17 cellular contexts compared by ENCODE assay signal in genomic region chr16:75007443-75007842, GRCh38. TPM values are rescaled to one million over a fixed set of nuclear protein-coding genes. Genes with fewer than 3 reads are reported as not detected.
DNase-seq lines count a peak whose midpoint lies in the region; ATAC-seq and TF ChIP-seq lines count a peak whose summit lies in the region.
"Had no signal": no experiment of that assay in that cellular context is flagged by ENCODE, and none has a peak within 500 bp of the region (broad histone marks: within the 10 kb centered on the region; RNA-seq: fewer than 3 reads in every experiment).

No MANE protein-coding gene starts in this region.

- H3K4me2 ChIP-seq in GM23338, result no peak overlapping the region

- TF ChIP-seq CTCF in GM23338 (conservative IDR thresholded peaks at IDR 0.05; ENCODE audit: low read depth in 2 of 2) (no peak), WTC11 (IDR thresholded peaks at IDR 0.05) (no peak)
- no peak for TF ChIP-seq CTCF in CD8-positive, alpha-beta T cell (IDR thresholded peaks at IDR 0.05)

- H3K27ac Mint-ChIP-seq in CD4-positive, CD25-positive, alpha-beta regulatory T cell, result peak overlapping the region in 2 of 3 donors; percentile 15 to 23
- peak overlapping the region; percentile 72 for H3K27ac Mint-ChIP-seq in GM23338
- 0 out of 2 replicates have a peak overlapping the region, but pooled peaks have one; percentile 21 for H3K27ac Mint-ChIP-seq in WTC11
- no peak overlapping the region for H3K27ac Mint-ChIP-seq in CD8-positive, alpha-beta T cell
- H3K27ac Mint-ChIP-seq: T-helper 1 cell treated with Interleukin-12 subunit alpha and Interleukin-12 subunit beta and Interleukin-4 antibody, amounts not matched to agents 30 μg/mL and 1 μg/mL, for 36 hours had no signal

- H3K36me3 Mint-ChIP-seq in CD4-positive, CD25-positive, alpha-beta regulatory T cell, result no peaks in the 10 kb centered on the region
- H3K36me3 Mint-ChIP-seq in GM23338 (ENCODE audit: low read depth) (peaks cover 14% of the 10 kb centered on the region), WTC11 (peaks cover 4% of the 10 kb centered on the region; the same call in 1 of the 2 replicates)
- H3K36me3 Mint-ChIP-seq in CD8-positive, alpha-beta T cell, result no peaks in the 10 kb centered on the region

- H3K9me3 Mint-ChIP-seq in CD4-positive, CD25-positive, alpha-beta regulatory T cell, result no peaks in the 10 kb centered on the region
- H3K9me3 Mint-ChIP-seq in GM23338 (no peaks in the 10 kb centered on the region; the same call in 2 of the 3 replicates), WTC11 (no peaks in the 10 kb centered on the region)
- no peaks in the 10 kb centered on the region for H3K9me3 Mint-ChIP-seq in CD8-positive, alpha-beta T cell

- H3K4me1 Mint-ChIP-seq in CD4-positive, CD25-positive, alpha-beta regulatory T cell, result peaks cover 6 to 40% (median 11%) of the 10 kb centered on the region in 4 donors
- H3K4me1 Mint-ChIP-seq in GM23338, result peaks cover 29% of the 10 kb centered on the region
- peaks cover 42% of the 10 kb centered on the region for H3K4me1 Mint-ChIP-seq in WTC11
- peaks cover 10% of the 10 kb centered on the region for H3K4me1 Mint-ChIP-seq in CD8-positive, alpha-beta T cell (ENCODE audit: low read depth)

- no peak for DNase-seq in CD4-positive, CD25-positive, alpha-beta regulatory T cell
- no peak for DNase-seq in GM23338 (ENCODE audit: low spot score)
- DNase-seq in WTC11 (ENCODE audit: low spot score), result no peak
- DNase-seq in CD8-positive, alpha-beta T cell, result no peak
- DNase-seq in stimulated activated naive CD4-positive, alpha-beta T cell treated with Interleukin-2 at 50 U/mL for 16 hours (lab: John Stamatoyannopoulos, UW), result no peak
- DNase-seq in ureter (ENCODE audit: low spot score), result no peak
- DNase-seq: GM23248, MM.1S, NCI-H1105, NCI-H1694 treated with DMSO at 0.1 percent for 48 hours, NCI-H446, NCI-H774, Peyer's patch, SHP77 had no signal

- H3K9me3 ChIP-seq in CD4-positive, CD25-positive, alpha-beta regulatory T cell (ENCODE audit: control insufficient read depth in 2 of 2, low read length in 2 of 2), result no peaks in the 10 kb centered on the region
- H3K9me3 ChIP-seq in CD8-positive, alpha-beta T cell (ENCODE audit: low read length), result no peaks in the 10 kb centered on the region
- H3K9me3 ChIP-seq: Peyer's patch had no signal

- H3F3A ChIP-seq in GM23338 (replicated peaks; ENCODE audit: low read depth), result peaks cover 9% of the 10 kb centered on the region; the same call in 1 of the 2 replicates

- H3K27ac ChIP-seq in CD4-positive, CD25-positive, alpha-beta regulatory T cell (ENCODE audit: insufficient read depth, low read length, poor library complexity, severe bottlenecking), result no peak overlapping the region
- no peak overlapping the region for H3K27ac ChIP-seq in GM23338 (ENCODE audit: low read depth)
- no peak overlapping the region for H3K27ac ChIP-seq in CD8-positive, alpha-beta T cell (ENCODE audit: low read depth, low read length)
- H3K27ac ChIP-seq: GM23248, Peyer's patch had no signal

- ATAC-seq in CD4-positive, CD25-positive, alpha-beta regulatory T cell (ENCODE audit: low read depth in 2 of 2), result no peak
- peak; percentile 51 for ATAC-seq in GM18511 (IDR thresholded peaks at IDR 0.05; ENCODE audit: unreplicated experiment)
- no peak for ATAC-seq in GM23338
- no peak for ATAC-seq in WTC11
- ATAC-seq in GM19023 (IDR thresholded peaks at IDR 0.05; ENCODE audit: unreplicated experiment), result no peak
- ATAC-seq in CD8-positive, alpha-beta T cell, result no peak

- H4K20me1 ChIP-seq in GM23338 (replicated peaks; ENCODE audit: insufficient read depth), result peaks cover 50% of the 10 kb centered on the region

- H3K79me2 ChIP-seq in GM23338 (replicated peaks; ENCODE audit: insufficient read depth), result peaks cover 100% of the 10 kb centered on the region

- POLR2A ChIA-PET in WTC11 (lab: Charles Lee), result no interaction called here
- POLR2A ChIA-PET in CD8-positive, alpha-beta T cell (lab: Charles Lee), result no interaction called here

- H3K36me3 ChIP-seq in CD4-positive, CD25-positive, alpha-beta regulatory T cell (ENCODE audit: control insufficient read depth, insufficient read depth, low read length), result no peaks in the 10 kb centered on the region
- H3K36me3 ChIP-seq in GM23338 (ENCODE audit: insufficient read depth), result no peaks in the 10 kb centered on the region; the same call in 1 of the 2 replicates
- no peaks in the 10 kb centered on the region for H3K36me3 ChIP-seq in CD8-positive, alpha-beta T cell (ENCODE audit: insufficient read depth, low read length)
- H3K36me3 ChIP-seq: Peyer's patch had no signal

- peaks cover 10% of the 10 kb centered on the region for H3K4me1 ChIP-seq in CD4-positive, CD25-positive, alpha-beta regulatory T cell (ENCODE audit: control insufficient read depth, insufficient read depth, low read length, poor library complexity, severe bottlenecking)
- H3K4me1 ChIP-seq in GM23338 (ENCODE audit: insufficient read depth), result peaks cover 13% of the 10 kb centered on the region
- H3K4me1 ChIP-seq in CD8-positive, alpha-beta T cell (ENCODE audit: insufficient read depth, low read length), result no peaks in the 10 kb centered on the region

- no peaks in the 10 kb centered on the region for H3K27me3 Mint-ChIP-seq in CD4-positive, CD25-positive, alpha-beta regulatory T cell
- H3K27me3 Mint-ChIP-seq in GM23338 (ENCODE audit: insufficient read depth, low read depth, poor library complexity), result peaks cover 8% of the 10 kb centered on the region
- H3K27me3 Mint-ChIP-seq in WTC11 (ENCODE audit: low read depth), result no peaks in the 10 kb centered on the region
- H3K27me3 Mint-ChIP-seq in CD8-positive, alpha-beta T cell (ENCODE audit: low read depth), result no peaks in the 10 kb centered on the region

- no peak overlapping the region for H3K4me3 Mint-ChIP-seq in CD4-positive, CD25-positive, alpha-beta regulatory T cell
- H3K4me3 Mint-ChIP-seq in GM23338, result no peak overlapping the region
- no peak overlapping the region for H3K4me3 Mint-ChIP-seq in WTC11
- no peak overlapping the region for H3K4me3 Mint-ChIP-seq in CD8-positive, alpha-beta T cell
- H3K4me3 Mint-ChIP-seq: T-helper 1 cell treated with Interleukin-12 subunit alpha and Interleukin-12 subunit beta and Interleukin-4 antibody, amounts not matched to agents 30 μg/mL and 1 μg/mL, for 36 hours had no signal

- no peaks in the 10 kb centered on the region for H3K27me3 ChIP-seq in CD4-positive, CD25-positive, alpha-beta regulatory T cell (ENCODE audit: control insufficient read depth, insufficient read depth, low read length)
- no peaks in the 10 kb centered on the region for H3K27me3 ChIP-seq in GM23338 (ENCODE audit: insufficient read depth)
- H3K27me3 ChIP-seq in CD8-positive, alpha-beta T cell (ENCODE audit: insufficient read depth, low read length), result no peaks in the 10 kb centered on the region
- H3K27me3 ChIP-seq: Peyer's patch had no signal

- H3K4me3 ChIP-seq in CD4-positive, CD25-positive, alpha-beta regulatory T cell (ENCODE audit: low read depth, low read length), result no peak overlapping the region
- no peak overlapping the region for H3K4me3 ChIP-seq in GM23338
- H3K4me3 ChIP-seq in CD8-positive, alpha-beta T cell (ENCODE audit: low read depth, low read length), result no peak overlapping the region
- H3K4me3 ChIP-seq: GM23248, Peyer's patch had no signal

- intact Hi-C loops in CD8-positive, alpha-beta T cell (cut with DNase I, micrococcal nuclease), result no loop called here

- CTCF ChIA-PET in WTC11 (lab: Charles Lee), result interaction anchor here (1.0 to 2.3 kb wide), 4 partner anchors 9 to 223 kb away, joined by 3 to 11 read pairs (median 6); partner anchors contain the start of gene ZNRF1
- CTCF ChIA-PET in CD8-positive, alpha-beta T cell (lab: Charles Lee), result interaction anchor here (1.1 to 4.0 kb wide), 5 partner anchors 9 to 104 kb away, joined by 3 to 23 read pairs (median 3); no protein-coding TSS in a partner anchor

- H3K9me2 ChIP-seq in GM23338 (ENCODE audit: insufficient read depth), result no peaks in the 10 kb centered on the region

- H2AFZ ChIP-seq in GM23338, result no peak overlapping the region
- H2AFZ ChIP-seq: GM23248 had no signal

TF ChIP-seq in GM23338, 12 proteins besides CTCF, POLR2A, EP300 and RAD21 (continues in another document):
- no peak for TF ChIP-seq EZH2 (IDR thresholded peaks at IDR 0.05; ENCODE audit: low read depth, unreplicated experiment)
- no peak for TF ChIP-seq NANOG (IDR thresholded peaks at IDR 0.05; ENCODE audit: borderline replicate concordance)
- no peak for TF ChIP-seq ZNF114 (CRISPR knock-in tag; IDR thresholded peaks at IDR 0.05)

TF ChIP-seq in WTC11, 78 proteins besides CTCF, POLR2A, EP300 and RAD21 (continues in another document):
- TF ChIP-seq RELA (CRISPR knock-in tag; IDR thresholded peaks at IDR 0.05; ENCODE audit: borderline replicate concordance), result no peak
- no peak for TF ChIP-seq ZNF317 (CRISPR knock-in tag; IDR thresholded peaks at IDR 0.05; ENCODE audit: borderline replicate concordance, low read depth)
- TF ChIP-seq ZNF425 (CRISPR knock-in tag; conservative IDR thresholded peaks at IDR 0.05), result no peak

RNA-seq across cellular contexts. Expression of gene ZNRF1, which starts 8.6 kb away (rescaled TPM):
- total RNA-seq in CD4-positive, CD25-positive, alpha-beta regulatory T cell, result 15.1 TPM
- 1 to 10 TPM; 3.2 to 8.6 (median 5.8) TPM for polyA plus RNA-seq in CD4-positive, CD25-positive, alpha-beta regulatory T cell
- 42.1 and 52.9 TPM in 2 replicates for total RNA-seq in GM23338 (2014; rRNA removed; shearing (Covaris generic))
- polyA plus RNA-seq in GM23338 (2016; fragmentation: Nextera tagmentation; extraction: Ambion mirVana), result 22.4 and 31.9 TPM in 2 replicates
- total RNA-seq in WTC11 (2021) (44.3 to 47.6 TPM (median 46.5 TPM) in 3 replicates), ureter (50.0 TPM)
- 1 to 10 TPM; 1.7 to 2.0 TPM for total RNA-seq in CD8-positive, alpha-beta T cell

RNA-seq across cellular contexts. Expression of gene WDR59, which starts 22.5 kb away (rescaled TPM):
- total RNA-seq in CD4-positive, CD25-positive, alpha-beta regulatory T cell, result 89.2 TPM
- 10 to 100 TPM; 11.4 to 14.9 (median 13.0) TPM for polyA plus RNA-seq in CD4-positive, CD25-positive, alpha-beta regulatory T cell
- total RNA-seq in GM23338 (2014; rRNA removed; shearing (Covaris generic)), result 46.9 and 54.5 TPM in 2 replicates
- 38.7 and 44.5 TPM in 2 replicates for polyA plus RNA-seq in GM23338 (2016; fragmentation: Nextera tagmentation; extraction: Ambion mirVana)
- total RNA-seq in WTC11 (2021), result 100 to 111 TPM (median 102 TPM) in 3 replicates
- total RNA-seq in CD8-positive, alpha-beta T cell, result 10 to 100 TPM; 60.1 to 60.8 TPM
- total RNA-seq in ureter, result 111 TPM
